ENCODE assay signal across 1 cellular context in genomic region chr1:222712253-222713090, GRCh38.
A peak's percentile ranks its signal among the peaks of the same experiment; 100 is the strongest.
TF ChIP-seq lines count a peak whose summit lies in the region.

AIDA (minus strand) TSS chr1:222712491; CDS start chr1:222712317, 174 bp downstream.
BROX (plus strand) TSS chr1:222712564; CDS start chr1:222715700, 3,136 bp downstream.

TF ChIP-seq in K562, 482 proteins besides CTCF, POLR2A, EP300 and RAD21 (continued from another document and continues in another):
- TF ChIP-seq ZNF586 (CRISPR knock-in tag; conservative IDR thresholded peaks at IDR 0.05) (no peak), GTF2E2 (tag; IDR thresholded peaks at IDR 0.05) (peak; percentile 98), FOXO4 (CRISPR knock-in tag; IDR thresholded peaks at IDR 0.05) (no peak; the same call in 1 of the 2 replicates), MCM5 (IDR thresholded peaks at IDR 0.05; ENCODE audit: low read depth) (no peak), ZNF699 (CRISPR knock-in tag; IDR thresholded peaks at IDR 0.05; ENCODE audit: insufficient replicate concordance) (no peak), CLOCK (CRISPR knock-in tag; IDR thresholded peaks at IDR 0.05; ENCODE audit: borderline replicate concordance) (no peak), ELF1 (tag; IDR thresholded peaks at IDR 0.05) (peak; percentile 100), TCF7L2 (IDR thresholded peaks at IDR 0.05; ENCODE audit: low read depth, low read length) (no peak), MBD1 (CRISPR knock-in tag; IDR thresholded peaks at IDR 0.05) (no peak), LEF1 (IDR thresholded peaks at IDR 0.05) (0 out of 2 replicates have a peak, but pooled peaks have one; percentile 33), ERF (CRISPR knock-in tag; IDR thresholded peaks at IDR 0.05) (peak; percentile 77; the same call in 1 of the 2 replicates), ZNF324 (CRISPR knock-in tag; IDR thresholded peaks at IDR 0.05) (0 out of 2 replicates have a peak, but pooled peaks have one; percentile 20), ATF4 (CRISPR knock-in tag; IDR thresholded peaks at IDR 0.05) (peak; percentile 77), ZNF212 (CRISPR knock-in tag; IDR thresholded peaks at IDR 0.05) (0 out of 2 replicates have a peak, but pooled peaks have one; percentile 18), ESRRB (CRISPR knock-in tag; IDR thresholded peaks at IDR 0.05; ENCODE audit: borderline replicate concordance) (no peak), MXI1 (IDR thresholded peaks at IDR 0.05; ENCODE audit: low read depth, low read length) (no peak), SP1 (CRISPR knock-in tag; IDR thresholded peaks at IDR 0.05) (peak; percentile 45), FOXA1 (IDR thresholded peaks at IDR 0.05; ENCODE audit: borderline replicate concordance) (no peak), TAF7 (tag; IDR thresholded peaks at IDR 0.05) (peak; percentile 78), ZNF146 (CRISPR knock-in tag; IDR thresholded peaks at IDR 0.05; ENCODE audit: unreplicated experiment) (no peak), PCBP2 (IDR thresholded peaks at IDR 0.05; ENCODE audit: low read depth, low read length, poor library complexity, severe bottlenecking) (no peak), NFXL1 (CRISPR knock-in tag; IDR thresholded peaks at IDR 0.05) (0 out of 2 replicates have a peak, but pooled peaks have one; percentile 8), RNF2 (IDR thresholded peaks at IDR 0.05) (peak; percentile 18), ZNF184 (CRISPR knock-in tag; IDR thresholded peaks at IDR 0.05) (no peak), HMGN3 (IDR thresholded peaks at IDR 0.05; ENCODE audit: borderline replicate concordance, extremely low read depth, insufficient read length, low read depth, low read length) (peak; percentile 45), GABPA (tag; conservative IDR thresholded peaks at IDR 0.05; ENCODE audit: low read depth) (no peak), ZNF121 (CRISPR knock-in tag; conservative IDR thresholded peaks at IDR 0.05) (no peak), CBX1 (IDR thresholded peaks at IDR 0.05; ENCODE audit: low read depth) (no peak), SIRT6 (IDR thresholded peaks at IDR 0.05; ENCODE audit: low read depth, low read length) (no peak), NKRF (IDR thresholded peaks at IDR 0.05; ENCODE audit: borderline replicate concordance) (peak; percentile 66; the same call in 1 of the 2 replicates), PURB (CRISPR knock-in tag; IDR thresholded peaks at IDR 0.05; ENCODE audit: low read depth) (no peak), ATF2 (CRISPR knock-in tag; IDR thresholded peaks at IDR 0.05) (no peak), RAD51 (IDR thresholded peaks at IDR 0.05; ENCODE audit: borderline replicate concordance, low read depth) (peak; percentile 99), CBFA2T3 (IDR thresholded peaks at IDR 0.05) (no peak), HOMEZ (CRISPR knock-in tag; IDR thresholded peaks at IDR 0.05) (peak; percentile 62; the same call in 1 of the 2 replicates), HES1 (IDR thresholded peaks at IDR 0.05; ENCODE audit: low read depth) (no peak), MBD2 (IDR thresholded peaks at IDR 0.05; ENCODE audit: borderline replicate concordance, low read depth) (0 out of 2 replicates have a peak, but pooled peaks have one; percentile 49), SMARCC2 (IDR thresholded peaks at IDR 0.05; ENCODE audit: low read depth) (no peak), ELK1 (CRISPR knock-in tag; IDR thresholded peaks at IDR 0.05) (no peak), ZNF431 (CRISPR knock-in tag; IDR thresholded peaks at IDR 0.05) (no peak), ZBTB26 (CRISPR knock-in tag; IDR thresholded peaks at IDR 0.05) (0 out of 2 replicates have a peak, but pooled peaks have one; percentile 28), DIDO1 (tag; IDR thresholded peaks at IDR 0.05; ENCODE audit: low read depth) (peak; percentile 97), RFX1 (IDR thresholded peaks at IDR 0.05) (no peak; the same call in 1 of the 2 replicates), SMAD4 (CRISPR knock-in tag; conservative IDR thresholded peaks at IDR 0.05) (peak; percentile 54), HOXB6 (CRISPR knock-in tag; IDR thresholded peaks at IDR 0.05; ENCODE audit: borderline replicate concordance) (peak; percentile 70; the same call in 1 of the 2 replicates), SNAPC5 (CRISPR knock-in tag; IDR thresholded peaks at IDR 0.05) (no peak), HEY1 (CRISPR knock-in tag; IDR thresholded peaks at IDR 0.05; ENCODE audit: borderline replicate concordance) (no peak; the same call in 1 of the 2 replicates), ZFPM2 (CRISPR knock-in tag; IDR thresholded peaks at IDR 0.05) (peak; percentile 72; the same call in 1 of the 2 replicates), ZNF232 (CRISPR knock-in tag; IDR thresholded peaks at IDR 0.05) (0 out of 2 replicates have a peak, but pooled peaks have one; percentile 24)
